ENCODE assay signal across 14 cellular contexts in the genomic region with DNA sequence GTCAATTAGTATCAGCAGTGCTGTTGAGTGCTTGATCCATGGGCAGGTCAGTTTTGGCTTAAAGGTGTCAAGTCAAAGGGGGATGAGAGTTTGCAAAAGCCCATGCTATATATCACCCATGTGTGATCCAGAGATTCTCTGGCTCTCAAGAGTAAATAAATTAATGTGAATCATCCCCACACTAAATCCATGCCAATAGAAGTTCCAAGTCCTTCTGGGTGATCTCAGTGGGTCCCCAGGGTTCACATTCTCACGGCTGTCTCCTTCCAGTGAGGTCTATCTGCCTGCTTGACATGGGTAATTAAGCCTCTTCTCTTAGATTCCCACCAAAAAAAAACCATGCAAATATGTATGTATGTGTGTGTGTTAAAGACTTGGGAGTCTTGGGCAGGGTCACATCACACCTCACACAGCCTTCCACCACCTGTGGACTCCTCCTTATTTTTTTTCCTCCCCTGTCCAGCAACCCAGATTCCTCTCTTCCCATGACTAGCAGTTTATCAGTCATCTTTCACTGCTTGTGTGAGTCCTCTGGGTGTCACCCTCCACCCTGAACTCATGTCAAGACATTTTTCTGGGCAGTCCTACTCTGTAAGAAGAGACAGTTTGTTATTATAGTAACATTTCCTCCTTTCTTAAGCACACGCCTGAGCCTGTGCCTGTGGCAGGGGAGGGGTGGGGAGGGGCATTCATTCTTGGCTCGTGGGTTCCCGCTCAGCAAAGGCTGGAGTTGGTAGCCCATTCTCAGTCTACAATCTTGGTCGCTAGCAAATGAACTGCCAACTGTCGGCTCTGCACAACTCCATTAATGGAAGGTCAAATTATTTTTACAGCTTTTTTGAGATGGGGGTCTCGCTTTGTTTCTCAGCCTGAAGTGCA. TPM values are rescaled to one million over a fixed set of nuclear protein-coding genes. Genes with fewer than 3 reads are reported as not detected.
A peak's percentile ranks its signal among the peaks of the same experiment; 100 is the strongest.
DNase-seq lines count a peak whose midpoint lies in the region; ATAC-seq and TF ChIP-seq lines count a peak whose summit lies in the region.
"Had no signal": no experiment of that assay in that cellular context is flagged by ENCODE, and none has a peak within 500 bp of the region (broad histone marks: within the 10 kb centered on the region; RNA-seq: fewer than 3 reads in every experiment).

No MANE protein-coding gene starts in this region.

- H3K9ac ChIP-seq in mammary epithelial cell (ENCODE audit: insufficient read depth, low read length) (no peak overlapping the region), Karpas-422 (ENCODE audit: low read length) (no peak overlapping the region)

- H3K9me2 ChIP-seq in Karpas-422 (replicated peaks; ENCODE audit: insufficient read depth, low read length): no peaks in the 10 kb centered on the region

- H3K4me1 ChIP-seq in Caco-2 (peaks cover 14% of the 10 kb centered on the region), mammary epithelial cell (ENCODE audit: insufficient read depth, low read length) (peaks cover 61% of the 10 kb centered on the region), Karpas-422 (ENCODE audit: low read length) (peaks cover 18% of the 10 kb centered on the region), tibial nerve (peaks cover 0 to 26% (median 14%) of the 10 kb centered on the region in 4 donors)

- peaks cover 21% of the 10 kb centered on the region for H3K4me1 Mint-ChIP-seq in Caco-2 (ENCODE audit: low read depth, unreplicated experiment)
- peaks cover 14 to 45% (median 24%) of the 10 kb centered on the region in 4 donors for H3K4me1 Mint-ChIP-seq in naive thymus-derived CD8-positive, alpha-beta T cell

- H3K4me3 Mint-ChIP-seq in Caco-2 (ENCODE audit: unreplicated experiment): no peak overlapping the region
- no peak overlapping the region for H3K4me3 Mint-ChIP-seq in naive thymus-derived CD8-positive, alpha-beta T cell
- H3K4me3 Mint-ChIP-seq: central memory CD8-positive, alpha-beta T cell had no signal

- no peaks in the 10 kb centered on the region for H3K79me2 ChIP-seq in mammary epithelial cell (ENCODE audit: insufficient read depth, low read length)
- no peaks in the 10 kb centered on the region for H3K79me2 ChIP-seq in Karpas-422 (ENCODE audit: low read length)

- peak overlapping the region; percentile 8 for H3K27ac Mint-ChIP-seq in Caco-2 (ENCODE audit: unreplicated experiment)
- H3K27ac Mint-ChIP-seq in naive thymus-derived CD8-positive, alpha-beta T cell: peak overlapping the region in 6 of 10 donors; percentile 10 to 90 (median 71)

- peaks cover 14% of the 10 kb centered on the region for H3K36me3 Mint-ChIP-seq in Caco-2 (ENCODE audit: insufficient read depth, unreplicated experiment)
- H3K36me3 Mint-ChIP-seq in naive thymus-derived CD8-positive, alpha-beta T cell: no peaks in the 10 kb centered on the region

- H3K27me3 Mint-ChIP-seq in Caco-2 (ENCODE audit: insufficient read depth, unreplicated experiment): peaks cover 16% of the 10 kb centered on the region
- H3K27me3 Mint-ChIP-seq in naive thymus-derived CD8-positive, alpha-beta T cell: peaks cover 0 to 20% (median 3%) of the 10 kb centered on the region in 5 donors

- ATAC-seq in naive thymus-derived CD8-positive, alpha-beta T cell: no peak

- H3K9me3 Mint-ChIP-seq in Caco-2 (ENCODE audit: unreplicated experiment): no peaks in the 10 kb centered on the region
- no peaks in the 10 kb centered on the region for H3K9me3 Mint-ChIP-seq in naive thymus-derived CD8-positive, alpha-beta T cell
- H3K9me3 Mint-ChIP-seq: central memory CD8-positive, alpha-beta T cell had no signal

- WGBS in mammary epithelial cell (ENCODE audit: low coverage, missing lambda C conversion rate): 67% methylated on average over 4 of the region's 7 CpGs
- WGBS in tibial nerve, 2 donors: 67% methylated on average over 7 of the region's 7 CpGs

- DNase-seq in Caco-2: no peak
- DNase-seq in LHCN-M2 (ENCODE audit: low read depth): peak; percentile 22
- peak; percentile 88 for DNase-seq in mammary epithelial cell
- no peak for DNase-seq in naive thymus-derived CD8-positive, alpha-beta T cell
- no peak for DNase-seq in Karpas-422
- no peak for DNase-seq in tibial nerve (ENCODE audit: low spot score in 2 of 2)
- no peak for DNase-seq in stimulated activated CD4-positive, alpha-beta T cell treated with anti-CD3 and anti-CD28 coated beads, Interleukin-15, amount 100 ng/mL, for 24 hours
- DNase-seq in SHP77 (lab: John Stamatoyannopoulos, UW): no peak
- DNase-seq: activated CD4-positive, alpha-beta T cell treated with anti-CD3 and anti-CD28 coated beads, Interleukin-2, amount 50 U/mL, for 48 hours; activated naive CD4-positive, alpha-beta T cell; NCI-H526 treated with DMSO at 0.1 percent for 48 hours had no signal

- H3K4me3 ChIP-seq in Caco-2 (ENCODE audit: low read depth, low read length) (no peak overlapping the region), mammary epithelial cell (replicated peaks in 1 of 3; ENCODE audit: insufficient read depth in 1 of 3, low read depth in 2 of 3, low read length in 3 of 3) (no peak overlapping the region), Karpas-422 (ENCODE audit: low read length) (no peak overlapping the region), tibial nerve (no peak overlapping the region)
- H3K4me3 ChIP-seq: esophagus muscularis mucosa had no signal

- H4K20me1 ChIP-seq in mammary epithelial cell (ENCODE audit: insufficient read depth, low read length) (no peaks in the 10 kb centered on the region), Karpas-422 (ENCODE audit: insufficient read depth, low read depth, low read length) (no peaks in the 10 kb centered on the region)

- intact Hi-C loops in Caco-2 (cut with micrococcal nuclease; ENCODE audit: unreplicated experiment) (loop anchor here (5.0 kb wide), 3 partner anchors 176 to 406 kb away; no protein-coding TSS in a partner anchor), mammary epithelial cell (cut with micrococcal nuclease) (loop anchor here (5.0 kb wide), 1 partner anchor 391 kb away; no protein-coding TSS in a partner anchor)

- no peak for TF ChIP-seq EP300 in tibial nerve (IDR thresholded peaks at IDR 0.05)

- H3K4me2 ChIP-seq in mammary epithelial cell (ENCODE audit: insufficient read depth, low read depth, low read length) (peak overlapping the region; percentile 4), Karpas-422 (ENCODE audit: low read depth, low read length, poor library complexity, severe bottlenecking) (no peak overlapping the region)

- H2AFZ ChIP-seq in mammary epithelial cell (ENCODE audit: low read depth, low read length) (no peak overlapping the region), Karpas-422 (ENCODE audit: low read length) (no peak overlapping the region)

- no peak for TF ChIP-seq CTCF in Caco-2 (IDR thresholded peaks at IDR 0.05; ENCODE audit: insufficient read depth in 1 of 2, low read depth in 1 of 2, low read length in 1 of 2, severe bottlenecking in 1 of 2, unreplicated experiment in 1 of 2)
- TF ChIP-seq CTCF in mammary epithelial cell (conservative IDR thresholded peaks at IDR 0.05 in 1 of 2, IDR thresholded peaks at IDR 0.05 in 1 of 2; ENCODE audit: extremely low read depth in 1 of 2, insufficient read depth in 1 of 2, low read depth in 1 of 2, low read length in 2 of 2): peak; percentile 13 to 38
- no peak for TF ChIP-seq CTCF in tibial nerve (IDR thresholded peaks at IDR 0.05)

- POLR2A ChIA-PET in Caco-2 (lab: Charles Lee): no interaction called here
- POLR2A ChIA-PET in naive thymus-derived CD8-positive, alpha-beta T cell (lab: Charles Lee): interaction anchor here (0.8 to 1.1 kb wide), 3 partner anchors 14 to 135 kb away, joined by 3 to 11 read pairs (median 5); partner anchors contain the start of gene S100A11

- CTCF ChIA-PET in Caco-2 (lab: Charles Lee) (interaction anchor here (0.6 to 0.8 kb wide), 4 partner anchors 14 to 135 kb away, joined by 3 to 4 read pairs (median 4); partner anchors contain the start of gene S100A11), mammary epithelial cell (lab: Charles Lee; ENCODE audit: low non-redundant PET) (interaction anchor here (0.7 kb wide), 1 partner anchor 80 kb away, joined by 4 read pairs; no protein-coding TSS in a partner anchor)

- dilution Hi-C loops in mammary epithelial cell (cut with HindIII; ENCODE audit: low sequenced_read_pairs): loop anchor here (5.0 kb wide), 1 partner anchor 121 kb away; no protein-coding TSS in a partner anchor

- H3K36me3 ChIP-seq in Caco-2 (ENCODE audit: control insufficient read depth, insufficient read depth, low read length) (no peaks in the 10 kb centered on the region), mammary epithelial cell (ENCODE audit: insufficient read depth, low read length) (no peaks in the 10 kb centered on the region), Karpas-422 (ENCODE audit: insufficient read depth, low read length) (no peaks in the 10 kb centered on the region), tibial nerve (no peaks in the 10 kb centered on the region)
- H3K36me3 ChIP-seq: esophagus muscularis mucosa had no signal

- H3K9me3 ChIP-seq in Caco-2 (no peaks in the 10 kb centered on the region), mammary epithelial cell (replicated peaks; ENCODE audit: insufficient read depth, low read length) (no peaks in the 10 kb centered on the region), Karpas-422 (ENCODE audit: low read length) (no peaks in the 10 kb centered on the region), tibial nerve (no peaks in the 10 kb centered on the region)
- H3K9me3 ChIP-seq: esophagus muscularis mucosa had no signal

- no peak for TF ChIP-seq POLR2A in tibial nerve (IDR thresholded peaks at IDR 0.05)

- H3K27me3 ChIP-seq in Caco-2 (replicated peaks; ENCODE audit: control insufficient read depth, insufficient read depth, low read length) (no peaks in the 10 kb centered on the region), mammary epithelial cell (ENCODE audit: insufficient read depth, low read length) (no peaks in the 10 kb centered on the region), Karpas-422 (ENCODE audit: low read length) (no peaks in the 10 kb centered on the region), tibial nerve (no peaks in the 10 kb centered on the region)

- H3K27ac ChIP-seq in mammary epithelial cell (ENCODE audit: insufficient read depth, low read depth, low read length): peak overlapping the region; percentile 98
- no peak overlapping the region for H3K27ac ChIP-seq in Karpas-422 (ENCODE audit: low read length)
- no peak overlapping the region for H3K27ac ChIP-seq in tibial nerve

- BruUV-seq in Caco-2 (replicated peaks; lab: Mats Ljungman, UMichigan) (no TSS peak), mammary epithelial cell (replicated peaks; lab: Mats Ljungman, UMichigan) (no TSS peak)

- in situ Hi-C loops in mammary epithelial cell (cut with MboI; ENCODE audit: low sequenced_read_pairs in 2 of 2): loop anchor here (5.0 to 10.0 kb wide), 3 partner anchors 84 to 304 kb away; no protein-coding TSS in a partner anchor

RNA-seq across cellular contexts. Expression of gene S100A11, which starts 14.3 kb away (rescaled TPM):
- total RNA-seq in Caco-2 (2022) (364 and 408 TPM in 2 replicates), LHCN-M2 (2014; rRNA removed) (388 and 454 TPM in 2 replicates), mammary epithelial cell (1,000 to 10,000 TPM in 1 of 2 donors, 100 to 1,000 TPM in 1; 395 to 2,534 TPM), tibial nerve (100 to 1,000 TPM in 3 of 4 donors, 10 to 100 TPM in 1; 85.0 to 267 (median 145) TPM)
- polyA plus RNA-seq in LHCN-M2 (2012): 2,051 TPM
- polyA plus RNA-seq in mammary epithelial cell: 4,742 TPM
- polyA minus RNA-seq in mammary epithelial cell: 4,355 TPM
- total RNA-seq in naive thymus-derived CD8-positive, alpha-beta T cell: 10 to 100 TPM; 88.6 to 95.4 TPM
- 100 to 1,000 TPM in 1 of 3 donors, 10 to 100 TPM in 2; 62.0 to 124 (median 74.6) TPM for polyA plus RNA-seq in naive thymus-derived CD8-positive, alpha-beta T cell
- 68.5 and 155 TPM in 2 replicates for total RNA-seq in Karpas-422 (2014; rRNA removed; shearing (Covaris generic); ENCODE audit: low replicate concordance)

RNA-seq across cellular contexts. Expression of gene TCHHL1, which starts 37.7 kb away (rescaled TPM):
- total RNA-seq in Caco-2 (2022) (not detected in 2 replicates), LHCN-M2 (2014; rRNA removed) (not detected in 2 replicates), mammary epithelial cell (not detected), tibial nerve (not detected)
- polyA plus RNA-seq in LHCN-M2 (2012): not detected
- not detected for polyA plus RNA-seq in mammary epithelial cell
- polyA minus RNA-seq in mammary epithelial cell: not detected
- not detected for total RNA-seq in naive thymus-derived CD8-positive, alpha-beta T cell
- polyA plus RNA-seq in naive thymus-derived CD8-positive, alpha-beta T cell: not detected
- total RNA-seq in Karpas-422 (2014; rRNA removed; shearing (Covaris generic); ENCODE audit: low replicate concordance): not detected in 2 replicates
- total RNA-seq: esophagus muscularis mucosa, subcutaneous adipose tissue had no signal

RNA-seq across cellular contexts. Expression of gene S100A10, which starts 57.5 kb away (rescaled TPM):
- total RNA-seq in Caco-2 (2022) (2,143 and 2,154 TPM in 2 replicates), LHCN-M2 (2014; rRNA removed) (81.9 and 115 TPM in 2 replicates), mammary epithelial cell (1,000 to 10,000 TPM in 1 of 2 donors, 100 to 1,000 TPM in 1; 213 to 2,371 TPM), tibial nerve (100 to 1,000 TPM; 108 to 230 (median 192) TPM)
- polyA plus RNA-seq in LHCN-M2 (2012): 916 TPM
- 1,008 TPM for polyA plus RNA-seq in mammary epithelial cell
- 997 TPM for polyA minus RNA-seq in mammary epithelial cell
- 100 to 1,000 TPM; 198 to 212 TPM for total RNA-seq in naive thymus-derived CD8-positive, alpha-beta T cell
- polyA plus RNA-seq in naive thymus-derived CD8-positive, alpha-beta T cell: 100 to 1,000 TPM; 629 to 783 (median 630) TPM
- total RNA-seq in Karpas-422 (2014; rRNA removed; shearing (Covaris generic); ENCODE audit: low replicate concordance): 0.56 and 4.2 TPM in 2 replicates

Comparison
In these comparisons a context has a peak if more than half of its experiments do, and no peak if none do; other contexts are left out.
1. DNase-seq: peak in LHCN-M2 (single experiment) and mammary epithelial cell (single experiment); none in Caco-2 (0 of 2), naive thymus-derived CD8-positive, alpha-beta T cell (0 of 10), Karpas-422 (single experiment), tibial nerve (0 of 2), stimulated activated CD4-positive, alpha-beta T cell treated with anti-CD3 and anti-CD28 coated beads, Interleukin-15, amount 100 ng/mL, for 24 hours (single experiment) and SHP77 (0 of 2).
2. CTCF ChIP-seq: peak in mammary epithelial cell (2 of 2); none in Caco-2 (0 of 2) and tibial nerve (0 of 5).
3. RNA of gene S100A10, which starts 57.5 kb away (total RNA-seq): 213 to 2,371 TPM in mammary epithelial cell, 2,143 to 2,154 TPM in Caco-2, 108 to 230 TPM in tibial nerve, 198 to 212 TPM in naive thymus-derived CD8-positive, alpha-beta T cell and 81.9 to 115 TPM in LHCN-M2; 0.56 to 4.2 TPM in Karpas-422; every median in the first group is over 10 times any median in the second.